In genomic region chr21:26909972-26910371, GRCh38 we compare ENCODE assay signal across 15 cellular contexts. TPM values are rescaled to one million over a fixed set of nuclear protein-coding genes. Genes with fewer than 3 reads are reported as not detected.
DNase-seq lines count a peak whose midpoint lies in the region; FAIRE-seq and TF ChIP-seq lines count a peak whose summit lies in the region.
"Had no signal": no experiment of that assay in that cellular context is flagged by ENCODE, and none has a peak within 500 bp of the region (broad histone marks: within the 10 kb centered on the region; RNA-seq: fewer than 3 reads in every experiment).

No MANE protein-coding gene starts in this region.

- intact Hi-C loops in colonic mucosa (cut with DNase I): no loop called here

- FAIRE-seq in GM12892 (lab: Jason Lieb, UNC): no peak
- FAIRE-seq: GM12878 had no signal

- no peak overlapping the region for H3K4me3 ChIP-seq in HUES64 (ENCODE audit: low read length)
- no peak overlapping the region for H3K4me3 ChIP-seq in endodermal cell (ENCODE audit: low read length)
- no peak overlapping the region for H3K4me3 ChIP-seq in neural progenitor cell
- no peak overlapping the region for H3K4me3 ChIP-seq in colonic mucosa
- H3K4me3 ChIP-seq: GM12878 had no signal

- DNase-seq in EL: peak; percentile 33
- peak; percentile 82 for DNase-seq in endodermal cell
- DNase-seq in neural progenitor cell (ENCODE audit: low spot score): peak; percentile 79
- no peak for DNase-seq in NCI-H2107 treated with DMSO at 0.1 percent for 48 hours (lab: John Stamatoyannopoulos, UW; ENCODE audit: unreplicated experiment)
- DNase-seq in GM12892 (ENCODE audit: insufficient read length): no peak
- no peak for DNase-seq in colonic mucosa
- no peak for DNase-seq in cortex of kidney (lab: John Stamatoyannopoulos, UW)
- DNase-seq: activated CD4-positive, alpha-beta T cell treated with anti-CD3 and anti-CD28 coated beads, Interleukin-2, amount 10 ng/mL, durations not matched to agents 7 days and 5 days; Calu3; NCI-H510A treated with DMSO at 0.1 percent for 48 hours; stimulated activated CD4-positive, alpha-beta T cell treated with anti-CD3 and anti-CD28 coated beads, Interleukin-4, amount 100 ng/mL, for 24 hours had no signal

- peaks cover 13% of the 10 kb centered on the region for H3K9me3 ChIP-seq in HUES64 (ENCODE audit: insufficient read depth, low read depth, low read length)
- peaks cover 20% of the 10 kb centered on the region for H3K9me3 ChIP-seq in endodermal cell (ENCODE audit: control insufficient read depth, low read length)
- no peaks in the 10 kb centered on the region for H3K9me3 ChIP-seq in neural progenitor cell (ENCODE audit: low read depth)
- H3K9me3 ChIP-seq in colonic mucosa: no peaks in the 10 kb centered on the region

- peaks cover 17% of the 10 kb centered on the region for H3K4me1 ChIP-seq in HUES64 (ENCODE audit: insufficient read depth, low read length)
- H3K4me1 ChIP-seq in endodermal cell (ENCODE audit: control insufficient read depth, insufficient read depth, low read length): peaks cover 3% of the 10 kb centered on the region
- peaks cover 21% of the 10 kb centered on the region for H3K4me1 ChIP-seq in neural progenitor cell
- H3K4me1 ChIP-seq in colonic mucosa: no peaks in the 10 kb centered on the region

- H3K9ac ChIP-seq in HUES64 (ENCODE audit: low read depth, low read length): no peak overlapping the region
- no peak overlapping the region for H3K9ac ChIP-seq in endodermal cell (ENCODE audit: extremely low read depth, low read length, poor library complexity, severe bottlenecking)
- H3K9ac ChIP-seq in neural progenitor cell: no peak overlapping the region
- H3K9ac ChIP-seq in colonic mucosa (ENCODE audit: low read depth in 2 of 2, low read length in 2 of 2): no peak overlapping the region

- H3K36me3 Mint-ChIP-seq in endodermal cell (ENCODE audit: low read depth) (peaks cover 7% of the 10 kb centered on the region), neural progenitor cell (no peaks in the 10 kb centered on the region)

- H3K9me3 Mint-ChIP-seq in endodermal cell (peaks cover 21% of the 10 kb centered on the region), neural progenitor cell (peaks cover 8% of the 10 kb centered on the region)
- H3K9me3 Mint-ChIP-seq: activated CD4-positive, alpha-beta T cell treated with anti-CD3 and anti-CD28 coated beads, Interleukin-2, amount 10 ng/mL, durations not matched to agents 7 days and 5 days had no signal

- H3K27me3 ChIP-seq in HUES64 (ENCODE audit: insufficient read depth, low read length) (no peaks in the 10 kb centered on the region), endodermal cell (ENCODE audit: control insufficient read depth, insufficient read depth, low read length, poor library complexity, severe bottlenecking) (no peaks in the 10 kb centered on the region), neural progenitor cell (no peaks in the 10 kb centered on the region), colonic mucosa (no peaks in the 10 kb centered on the region)

- WGBS in HUES64: 44% methylated on average over 2 of the region's 3 CpGs
- 67% methylated on average over 2 of the region's 3 CpGs; no CpG with 5 or more reads in 1 of the 2 experiments for WGBS in endodermal cell (ENCODE audit: insufficient coverage in 1 of 2, insufficient read length in 1 of 2), 2 experiments

- H2AFZ ChIP-seq in neural progenitor cell (replicated peaks): no peak overlapping the region

- no peak overlapping the region for H3K4me2 ChIP-seq in neural progenitor cell

- TF ChIP-seq POLR2A in GM12892 (IDR thresholded peaks at IDR 0.05; ENCODE audit: low read depth, low read length): no peak

- no peaks in the 10 kb centered on the region for H3K36me3 ChIP-seq in HUES64 (ENCODE audit: insufficient read depth, low read length)
- H3K36me3 ChIP-seq in endodermal cell (ENCODE audit: control insufficient read depth, insufficient read depth, low read length): no peaks in the 10 kb centered on the region
- no peaks in the 10 kb centered on the region for H3K36me3 ChIP-seq in neural progenitor cell
- H3K36me3 ChIP-seq in colonic mucosa: no peaks in the 10 kb centered on the region

- H4K20me1 ChIP-seq in neural progenitor cell (ENCODE audit: low read depth): no peaks in the 10 kb centered on the region

- H3K27ac ChIP-seq in HUES64 (ENCODE audit: low read depth, low read length) (peak overlapping the region; percentile 72; the same call in 1 of the 2 replicates), endodermal cell (ENCODE audit: low read depth, low read length) (no peak overlapping the region), neural progenitor cell (no peak overlapping the region), colonic mucosa (no peak overlapping the region)

- TF ChIP-seq CTCF in endodermal cell (conservative IDR thresholded peaks at IDR 0.05): peak; percentile 62
- TF ChIP-seq CTCF in neural progenitor cell (IDR thresholded peaks at IDR 0.05): peak; percentile 58
- TF ChIP-seq CTCF in colonic mucosa (IDR thresholded peaks at IDR 0.05): no peak

- H3K4me3 Mint-ChIP-seq in endodermal cell (no peak overlapping the region), neural progenitor cell (no peak overlapping the region)
- H3K4me3 Mint-ChIP-seq: activated CD4-positive, alpha-beta T cell treated with anti-CD3 and anti-CD28 coated beads, Interleukin-2, amount 10 ng/mL, durations not matched to agents 7 days and 5 days; central memory CD8-positive, alpha-beta T cell; stimulated activated naive CD8-positive, alpha-beta T cell treated with anti-CD3 and anti-CD28 coated beads, Interleukin-15, Interleukin-2, amounts not matched to agents 100 ng/mL and 50 ng/mL, for 24 hours had no signal

- H3F3A ChIP-seq in neural progenitor cell (ENCODE audit: low read depth): peaks cover 5% of the 10 kb centered on the region

- H3K4me1 Mint-ChIP-seq in endodermal cell: peaks cover 36% of the 10 kb centered on the region
- H3K4me1 Mint-ChIP-seq in neural progenitor cell: peaks cover 9% of the 10 kb centered on the region
- H3K4me1 Mint-ChIP-seq: activated CD4-positive, alpha-beta T cell treated with anti-CD3 and anti-CD28 coated beads, Interleukin-2, amount 10 ng/mL, durations not matched to agents 7 days and 5 days; central memory CD8-positive, alpha-beta T cell had no signal

- no peaks in the 10 kb centered on the region for H3K79me2 ChIP-seq in neural progenitor cell (ENCODE audit: low read depth)

- H3K27me3 Mint-ChIP-seq in endodermal cell (ENCODE audit: insufficient read depth) (no peaks in the 10 kb centered on the region), neural progenitor cell (ENCODE audit: insufficient read depth, low read depth) (peaks cover 2% of the 10 kb centered on the region)
- H3K27me3 Mint-ChIP-seq: central memory CD8-positive, alpha-beta T cell had no signal

- H3K27ac Mint-ChIP-seq in endodermal cell (no peak overlapping the region), neural progenitor cell (peak overlapping the region; percentile 50)
- H3K27ac Mint-ChIP-seq: activated CD4-positive, alpha-beta T cell treated with anti-CD3 and anti-CD28 coated beads, Interleukin-2, amount 10 ng/mL, durations not matched to agents 7 days and 5 days; stimulated activated naive CD8-positive, alpha-beta T cell treated with anti-CD3 and anti-CD28 coated beads, Interleukin-15, Interleukin-2, amounts not matched to agents 100 ng/mL and 50 ng/mL, for 24 hours had no signal

RNA-seq across cellular contexts. Expression of gene ADAMTS5, which starts 56.9 kb away (rescaled TPM):
- polyA plus RNA-seq in HUES64 (2013, experiment 1 of 2): 0.30 TPM
- polyA plus RNA-seq in HUES64 (2013, experiment 2 of 2): 0.38 TPM
- total RNA-seq in endodermal cell: 1 to 10 TPM in 1 of 2 donors, under 1 TPM in 1; 0.33 to 1.9 TPM
- 0.43 TPM for polyA plus RNA-seq in endodermal cell (2013, experiment 1 of 2)
- 0.33 TPM for polyA plus RNA-seq in endodermal cell (2013, experiment 2 of 2)
- under 0.01 TPM in 1 of 2 replicates, not detected in the other for total RNA-seq in neural progenitor cell (ENCODE audit: low replicate concordance)
- polyA plus RNA-seq in GM12892 (2012; ENCODE audit: missing spikeins): not detected
- total RNA-seq in colonic mucosa: 1 to 10 TPM in 1 of 2 donors, under 1 TPM in 1; 0.96 to 1.6 TPM
- total RNA-seq: activated CD4-positive, alpha-beta T cell treated with anti-CD3 and anti-CD28 coated beads, Interleukin-2, amount 10 ng/mL, durations not matched to agents 7 days and 5 days; Calu3; GM12878 had no signal
- polyA plus RNA-seq: GM12878 had no signal

Comparison
In these comparisons a context has a peak if more than half of its experiments do, and no peak if none do; other contexts are left out.
1. DNase-seq: peak in EL (single experiment), endodermal cell (single experiment) and neural progenitor cell (single experiment); none in NCI-H2107 treated with DMSO at 0.1 percent for 48 hours (single experiment), GM12892 (single experiment), colonic mucosa (single experiment) and cortex of kidney (single experiment).